Comparison of ENCODE assay signal across 10 cellular contexts in genomic region chr1:66944330-66945274, GRCh38. TPM values are rescaled to one million over a fixed set of nuclear protein-coding genes. Genes with fewer than 3 reads are reported as not detected.
DNase-seq lines count a peak whose midpoint lies in the region; ATAC-seq and TF ChIP-seq lines count a peak whose summit lies in the region.
"Had no signal": no experiment of that assay in that cellular context is flagged by ENCODE, and none has a peak within 500 bp of the region (broad histone marks: within the 10 kb centered on the region; RNA-seq: fewer than 3 reads in every experiment).

No MANE protein-coding gene starts in this region.

- no peak for TF ChIP-seq EP300 in stomach (IDR thresholded peaks at IDR 0.05)

- H3K9me3 ChIP-seq in body of pancreas (no peaks in the 10 kb centered on the region), stomach (no peaks in the 10 kb centered on the region)

- 84 to 92% methylated on average over 7 of the region's 7 CpGs for WGBS in body of pancreas, 2 donors
- 86 to 91% (median 87%) methylated on average over 7 of the region's 7 CpGs for WGBS in stomach, 5 donors

- intact Hi-C loops in body of pancreas (cut with DNase I) (no loop called here), stomach (cut with DNase I; ENCODE audit: low total_unique reads) (no loop called here)

- peak overlapping the region; percentile 78 for H3K27ac Mint-ChIP-seq in HFFc6

- H3K27me3 ChIP-seq in body of pancreas (no peaks in the 10 kb centered on the region), stomach (no peaks in the 10 kb centered on the region)

- peak; percentile 50 for ATAC-seq in body of pancreas
- ATAC-seq in GM19328 (IDR thresholded peaks at IDR 0.05; ENCODE audit: unreplicated experiment) = no peak

- DNase-seq in HFFc6 (peak; percentile 77), body of pancreas (peak in 3 of 4 donors; percentile 26 to 44 (median 41)), islet precursor cell (peak; percentile 72), stomach (no peak), NCI-H748 (lab: John Stamatoyannopoulos, UW; ENCODE audit: unreplicated experiment) (no peak), COR-L47 (lab: John Stamatoyannopoulos, UW) (no peak)
- DNase-seq in stimulated activated CD4-positive, alpha-beta T cell treated with anti-CD3 and anti-CD28 coated beads, Interleukin-4, amount 100 ng/mL, for 24 hours = no peak
- DNase-seq: NCI-H526 treated with DMSO at 0.1 percent for 48 hours; stimulated activated CD4-positive, alpha-beta T cell treated with anti-CD3 and anti-CD28 coated beads, Interleukin-4, amount 100 ng/mL, for 1 hour had no signal

- H3K27me3 Mint-ChIP-seq in HFFc6 (ENCODE audit: insufficient read depth) = peaks cover 2% of the 10 kb centered on the region

- H3K4me3 ChIP-seq in body of pancreas = no peak overlapping the region
- no peak overlapping the region for H3K4me3 ChIP-seq in stomach

- peaks cover 78% of the 10 kb centered on the region for H3K4me1 Mint-ChIP-seq in HFFc6 (ENCODE audit: low read depth)

- no peaks in the 10 kb centered on the region for H3K9me3 Mint-ChIP-seq in HFFc6

- peak overlapping the region in 1 of 4 donors; percentile 9 for H3K27ac ChIP-seq in body of pancreas
- H3K27ac ChIP-seq in stomach = peak overlapping the region in 4 of 5 donors; percentile 17 to 65 (median 58)

- peaks cover 38% of the 10 kb centered on the region for H3K36me3 Mint-ChIP-seq in HFFc6 (ENCODE audit: low read depth)

- H3K4me3 Mint-ChIP-seq in HFFc6 = peak overlapping the region; percentile 42

- H3K4me1 ChIP-seq in body of pancreas = peaks cover 17% of the 10 kb centered on the region
- H3K4me1 ChIP-seq in stomach = peaks cover 13 to 88% (median 37%) of the 10 kb centered on the region in 4 donors

- no peak for TF ChIP-seq CTCF in HFFc6 (IDR thresholded peaks at IDR 0.05)
- no peak for TF ChIP-seq CTCF in body of pancreas (IDR thresholded peaks at IDR 0.05)
- no peak for TF ChIP-seq CTCF in stomach (IDR thresholded peaks at IDR 0.05)

- H3K36me3 ChIP-seq in body of pancreas (replicated peaks in 1 of 2; ENCODE audit: insufficient read depth in 1 of 2, low read depth in 2 of 2) (peaks cover 0 to 3% of the 10 kb centered on the region in 2 donors), stomach (peaks cover 5 to 63% (median 39%) of the 10 kb centered on the region in 4 donors)

- TF ChIP-seq POLR2A in body of pancreas (IDR thresholded peaks at IDR 0.05) (no peak), stomach (IDR thresholded peaks at IDR 0.05) (no peak)

RNA-seq across cellular contexts. Expression of gene MIER1, which starts 19.8 kb away (rescaled TPM):
- 10 to 100 TPM; 28.0 to 37.5 (median 33.7) TPM for total RNA-seq in HFFc6 (2021; fragmentation: NEBNext Ultra II Directional; extraction: Animal tissue kit (Norgen Biotek cat#: 25700))
- total RNA-seq in body of pancreas = 10 to 100 TPM; 14.2 to 25.2 TPM
- 10 to 100 TPM in 4 of 5 donors, 1 to 10 TPM in 1; 6.4 to 57.6 (median 34.1) TPM for total RNA-seq in stomach
- 10 to 100 TPM; 11.0 to 25.1 (median 12.7) TPM for polyA plus RNA-seq in stomach

RNA-seq across cellular contexts. Expression of gene DNAI4, which starts 19.9 kb away (rescaled TPM):
- total RNA-seq in HFFc6 (2021; fragmentation: NEBNext Ultra II Directional; extraction: Animal tissue kit (Norgen Biotek cat#: 25700)) = 1 to 10 TPM; 1.3 to 4.3 (median 3.4) TPM
- total RNA-seq in body of pancreas = 1 to 10 TPM in 1 of 2 donors, under 1 TPM in 1; 0.66 to 9.1 TPM
- 1 to 10 TPM in 4 of 5 donors, not detected in 1; 6.2 to 9.5 (median 8.0) TPM for total RNA-seq in stomach
- polyA plus RNA-seq in stomach = 1 to 10 TPM in 2 of 3 donors, under 1 TPM in 1; 0.44 to 2.4 (median 2.1) TPM

Comparison
In these comparisons a context has a peak if more than half of its experiments do, and no peak if none do; other contexts are left out.
1. DNase-seq: peak in HFFc6 (single experiment), body of pancreas (3 of 4) and islet precursor cell (single experiment); none in stomach (single experiment), NCI-H748 (single experiment), COR-L47 (single experiment) and stimulated activated CD4-positive, alpha-beta T cell treated with anti-CD3 and anti-CD28 coated beads, Interleukin-4, amount 100 ng/mL, for 24 hours (single experiment).